ENCODE assay signal across 12 cellular contexts in the genomic region with DNA sequence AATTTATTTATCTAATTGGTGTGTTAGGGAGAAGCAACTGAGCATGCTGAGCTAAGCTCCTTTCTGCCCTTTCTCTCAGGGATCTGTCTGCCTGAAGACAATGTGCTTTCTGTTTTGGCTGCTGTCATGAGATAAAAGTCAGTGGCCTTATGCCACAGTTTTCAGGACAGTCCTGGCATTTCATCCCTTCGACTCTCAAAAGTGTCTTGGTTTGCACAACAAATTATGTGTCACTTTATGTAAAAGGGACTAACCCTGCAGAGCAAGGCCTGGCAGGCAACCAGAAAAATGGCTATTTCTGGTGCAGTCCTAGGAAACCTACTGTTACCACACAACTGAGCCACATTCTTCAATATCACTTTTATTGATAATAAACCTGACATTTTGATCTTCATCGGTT.
DNase-seq lines count a peak whose midpoint lies in the region; ATAC-seq and TF ChIP-seq lines count a peak whose summit lies in the region.
"Had no signal": no experiment of that assay in that cellular context is flagged by ENCODE, and none has a peak within 500 bp of the region (broad histone marks: within the 10 kb centered on the region; RNA-seq: fewer than 3 reads in every experiment).

No MANE protein-coding gene starts in this region.

- H3K27me3 Mint-ChIP-seq in MCF 10A (ENCODE audit: insufficient read depth, unreplicated experiment) (no peaks in the 10 kb centered on the region), type B pancreatic cell (no peaks in the 10 kb centered on the region)
- H3K27me3 Mint-ChIP-seq in stimulated activated naive B cell treated with anti-CD40 and anti-IgM and Interleukin-4, amounts not matched to agents 10 μg/mL and 1 μg/mL and 100 μg/mL, for 72 hours: peaks cover 0 to 6% of the 10 kb centered on the region in 2 donors

- H3K4me2 ChIP-seq in mammary epithelial cell (ENCODE audit: insufficient read depth, low read depth, low read length): no peak overlapping the region

- in situ Hi-C loops in mammary epithelial cell (cut with MboI; ENCODE audit: low sequenced_read_pairs in 2 of 2): loop anchor here (5.0 to 10.0 kb wide), 3 partner anchors 399 to 737 kb away; no protein-coding TSS in a partner anchor

- ATAC-seq in GM21528 (IDR thresholded peaks at IDR 0.05; ENCODE audit: low FRiP score, unreplicated experiment): no peak
- ATAC-seq in stimulated activated naive B cell treated with anti-CD40 and anti-IgM and Interleukin-4, amounts not matched to agents 10 μg/mL and 1 μg/mL and 100 μg/mL, for 72 hours (replicated peaks): no peak

- no peaks in the 10 kb centered on the region for H3K9me3 Mint-ChIP-seq in MCF 10A (ENCODE audit: unreplicated experiment)
- H3K9me3 Mint-ChIP-seq in type B pancreatic cell: no peaks in the 10 kb centered on the region
- no peaks in the 10 kb centered on the region for H3K9me3 Mint-ChIP-seq in stimulated activated naive B cell treated with anti-CD40 and anti-IgM and Interleukin-4, amounts not matched to agents 10 μg/mL and 1 μg/mL and 100 μg/mL, for 72 hours
- H3K9me3 Mint-ChIP-seq: activated T-helper 2 cell treated with anti-CD3 and anti-CD28 coated beads, Interferon-gamma antibody, Interleukin-2, Interleukin-4, amounts not matched to agents 10 μg/mL and 5 μg/mL and 100 μg/mL, durations not matched to agents 14 hours and 24 hours and 36 hours had no signal

- H3K4me3 Mint-ChIP-seq in MCF 10A (ENCODE audit: unreplicated experiment): no peak overlapping the region
- no peak overlapping the region for H3K4me3 Mint-ChIP-seq in type B pancreatic cell
- no peak overlapping the region for H3K4me3 Mint-ChIP-seq in stimulated activated naive B cell treated with anti-CD40 and anti-IgM and Interleukin-4, amounts not matched to agents 10 μg/mL and 1 μg/mL and 100 μg/mL, for 72 hours

- no peak overlapping the region for H3K27ac Mint-ChIP-seq in MCF 10A (ENCODE audit: low read depth, unreplicated experiment)
- H3K27ac Mint-ChIP-seq in type B pancreatic cell: peak overlapping the region; percentile 30
- H3K27ac Mint-ChIP-seq in stimulated activated naive B cell treated with anti-CD40 and anti-IgM and Interleukin-4, amounts not matched to agents 10 μg/mL and 1 μg/mL and 100 μg/mL, for 72 hours: no peak overlapping the region
- H3K27ac Mint-ChIP-seq: activated T-helper 2 cell treated with anti-CD3 and anti-CD28 coated beads, Interferon-gamma antibody, Interleukin-2, Interleukin-4, amounts not matched to agents 10 μg/mL and 5 μg/mL and 100 μg/mL, durations not matched to agents 14 hours and 24 hours and 36 hours had no signal

- H3K4me1 ChIP-seq in mammary epithelial cell (ENCODE audit: insufficient read depth, low read length) (peaks cover 26% of the 10 kb centered on the region), adrenal gland (replicated peaks in 1 of 2) (peaks cover 0 to 10% of the 10 kb centered on the region in 2 donors)

- no TSS peak for BruUV-seq in MCF 10A (replicated peaks; lab: Mats Ljungman, UMichigan)
- no TSS peak for BruUV-seq in mammary epithelial cell (replicated peaks; lab: Mats Ljungman, UMichigan)

- POLR2A ChIA-PET in MCF 10A (lab: Yijun Ruan, JAX): interaction anchor here (0.6 to 6.3 kb wide), 8 partner anchors 24 to 1464 kb away, joined by 3 to 60 read pairs (median 3); a partner anchor contains a TSS

- TF ChIP-seq CTCF in MCF 10A (IDR thresholded peaks at IDR 0.05; ENCODE audit: unreplicated experiment) (no peak), mammary epithelial cell (conservative IDR thresholded peaks at IDR 0.05 in 1 of 2, IDR thresholded peaks at IDR 0.05 in 1 of 2; ENCODE audit: extremely low read depth in 1 of 2, insufficient read depth in 1 of 2, low read depth in 1 of 2, low read length in 2 of 2) (no peak), adrenal gland (IDR thresholded peaks at IDR 0.05) (no peak), type B pancreatic cell (conservative IDR thresholded peaks at IDR 0.05) (no peak)

- no peak overlapping the region for H2AFZ ChIP-seq in mammary epithelial cell (ENCODE audit: low read depth, low read length)

- H3K36me3 ChIP-seq in mammary epithelial cell (ENCODE audit: insufficient read depth, low read length) (no peaks in the 10 kb centered on the region), adrenal gland (replicated peaks in 1 of 2) (no peaks in the 10 kb centered on the region)
- H3K36me3 ChIP-seq: cardiac muscle cell, transverse colon had no signal

- CTCF ChIA-PET in MCF 10A (lab: Yijun Ruan, JAX): interaction anchor here (0.5 to 4.3 kb wide), 46 partner anchors 8 to 1655 kb away, joined by 3 to 46 read pairs (median 4); a partner anchor contains a TSS
- CTCF ChIA-PET in mammary epithelial cell (lab: Charles Lee; ENCODE audit: low non-redundant PET): interaction anchor here (0.7 kb wide), 1 partner anchor 334 kb away, joined by 3 read pairs; no protein-coding TSS in a partner anchor

- no peaks in the 10 kb centered on the region for H3K79me2 ChIP-seq in mammary epithelial cell (ENCODE audit: insufficient read depth, low read length)

- dilution Hi-C loops in mammary epithelial cell (cut with HindIII; ENCODE audit: low sequenced_read_pairs): no loop called here

- WGBS in mammary epithelial cell (ENCODE audit: low coverage, missing lambda C conversion rate): 74% methylated on average over 2 of the region's 2 CpGs
- WGBS in adrenal gland, 4 donors: 31 to 42% (median 40%) methylated on average over 2 of the region's 2 CpGs

- H3K36me3 Mint-ChIP-seq in MCF 10A (ENCODE audit: insufficient read depth, unreplicated experiment) (no peaks in the 10 kb centered on the region), type B pancreatic cell (no peaks in the 10 kb centered on the region)
- no peaks in the 10 kb centered on the region for H3K36me3 Mint-ChIP-seq in stimulated activated naive B cell treated with anti-CD40 and anti-IgM and Interleukin-4, amounts not matched to agents 10 μg/mL and 1 μg/mL and 100 μg/mL, for 72 hours

- DNase-seq in MCF 10A (ENCODE audit: unreplicated experiment) (peak; percentile 24), mammary epithelial cell (no peak), adrenal gland (peak; percentile 29 to 88 (median 72)), islet precursor cell (peak; percentile 62), type B pancreatic cell (ENCODE audit: extremely low spot score, unreplicated experiment) (no peak), cerebellum (ENCODE audit: low spot score) (no peak)
- DNase-seq in stimulated activated naive B cell treated with anti-CD40 and anti-IgM and Interleukin-4, amounts not matched to agents 10 μg/mL and 1 μg/mL and 100 μg/mL, for 72 hours: no peak
- DNase-seq: transverse colon had no signal

- H3K9ac ChIP-seq in mammary epithelial cell (ENCODE audit: insufficient read depth, low read length): no peak overlapping the region

- no peaks in the 10 kb centered on the region for H3K27me3 ChIP-seq in mammary epithelial cell (ENCODE audit: insufficient read depth, low read length)
- H3K27me3 ChIP-seq in adrenal gland: no peaks in the 10 kb centered on the region
- H3K27me3 ChIP-seq: cardiac muscle cell, transverse colon had no signal

- TF ChIP-seq POLR2A in adrenal gland (IDR thresholded peaks at IDR 0.05): no peak

- H3K9me3 ChIP-seq in mammary epithelial cell (replicated peaks; ENCODE audit: insufficient read depth, low read length): no peaks in the 10 kb centered on the region
- no peaks in the 10 kb centered on the region for H3K9me3 ChIP-seq in adrenal gland (replicated peaks in 1 of 3)
- H3K9me3 ChIP-seq: transverse colon had no signal

- H4K20me1 ChIP-seq in mammary epithelial cell (ENCODE audit: insufficient read depth, low read length): no peaks in the 10 kb centered on the region

- H3K4me1 Mint-ChIP-seq in MCF 10A (ENCODE audit: insufficient read depth, unreplicated experiment): peaks cover 6% of the 10 kb centered on the region
- peaks cover 14% of the 10 kb centered on the region for H3K4me1 Mint-ChIP-seq in type B pancreatic cell (ENCODE audit: unreplicated experiment)
- H3K4me1 Mint-ChIP-seq in stimulated activated naive B cell treated with anti-CD40 and anti-IgM and Interleukin-4, amounts not matched to agents 10 μg/mL and 1 μg/mL and 100 μg/mL, for 72 hours: no peaks in the 10 kb centered on the region

- H3K4me3 ChIP-seq in mammary epithelial cell (replicated peaks in 1 of 3; ENCODE audit: insufficient read depth in 1 of 3, low read depth in 2 of 3, low read length in 3 of 3) (no peak overlapping the region), adrenal gland (peak overlapping the region in 1 of 4 donors; percentile 6)
- H3K4me3 ChIP-seq: cardiac muscle cell, skin epidermis, transverse colon had no signal

- intact Hi-C loops in MCF 10A (cut with micrococcal nuclease) (loop anchor here (5.0 kb wide), 1 partner anchor 739 kb away; no protein-coding TSS in a partner anchor), mammary epithelial cell (cut with micrococcal nuclease) (loop anchor here (1.0 to 10.0 kb wide), 4 partner anchors 97 to 737 kb away; no protein-coding TSS in a partner anchor), adrenal gland (cut with DNase I) (loop anchor here (2.0 to 5.0 kb wide), 2 partner anchors 394 to 395 kb away; a partner anchor contains a TSS)

- no peak overlapping the region for H3K27ac ChIP-seq in mammary epithelial cell (ENCODE audit: insufficient read depth, low read depth, low read length)
- H3K27ac ChIP-seq in adrenal gland: peak overlapping the region in 2 of 5 donors; percentile 6 to 20
- H3K27ac ChIP-seq: cardiac muscle cell, transverse colon had no signal

Comparison
In these comparisons a context has a peak if more than half of its experiments do, and no peak if none do; other contexts are left out.
1. DNase-seq: peak in MCF 10A (single experiment), adrenal gland (7 of 7) and islet precursor cell (single experiment); none in mammary epithelial cell (single experiment), type B pancreatic cell (single experiment), cerebellum (single experiment) and stimulated activated naive B cell treated with anti-CD40 and anti-IgM and Interleukin-4, amounts not matched to agents 10 μg/mL and 1 μg/mL and 100 μg/mL, for 72 hours (single experiment).